In genomic region chr3:160245261-160245800, GRCh38 we compare ENCODE assay signal across 28 cellular contexts. TPM values are rescaled to one million over a fixed set of nuclear protein-coding genes. Genes with fewer than 3 reads are reported as not detected.
"Had no signal": no experiment of that assay in that cellular context is flagged by ENCODE, and none has a peak within 500 bp of the region (broad histone marks: within the 10 kb centered on the region; RNA-seq: fewer than 3 reads in every experiment).

No MANE protein-coding gene starts in this region.

- H3K36me3 ChIP-seq: adrenal gland, left ventricle myocardium inferior, neutrophil, ovary, right lobe of liver, thoracic aorta, upper lobe of left lung had no signal

- H3K4me3 Mint-ChIP-seq: activated CD4-positive, alpha-beta T cell treated with anti-CD3 and anti-CD28 coated beads, Interleukin-2, amount 10 ng/mL, durations not matched to agents 7 days and 5 days; activated CD8-positive, alpha-beta T cell treated with anti-CD3 and anti-CD28 coated beads for 36 hours; nephron; stimulated activated effector memory CD8-positive, alpha-beta T cell treated with anti-CD3 and anti-CD28 coated beads, Interleukin-12 subunit alpha, Interleukin-12 subunit beta, amount 100 ng/mL, for 72 hours; stimulated activated naive CD8-positive, alpha-beta T cell treated with anti-CD3 and anti-CD28 coated beads, Interleukin-15, Interleukin-2, amounts not matched to agents 100 ng/mL and 50 ng/mL, for 24 hours; T-helper 1 cell treated with Interleukin-12 subunit alpha and Interleukin-12 subunit beta and Interleukin-4 antibody, amounts not matched to agents 30 μg/mL and 1 μg/mL, for 36 hours had no signal

- H3K27me3 ChIP-seq: adrenal gland, neutrophil, ovary, right lobe of liver, upper lobe of left lung had no signal

- H3K27ac Mint-ChIP-seq: activated CD4-positive, alpha-beta T cell treated with anti-CD3 and anti-CD28 coated beads, Interleukin-2, amount 10 ng/mL, durations not matched to agents 7 days and 5 days; activated CD8-positive, alpha-beta T cell treated with anti-CD3 and anti-CD28 coated beads for 36 hours; activated naive CD4-positive, alpha-beta T cell treated with anti-CD3 and anti-CD28 coated beads, Interleukin-2, amount 50 U/mL, for 72 hours; activated T-helper 2 cell treated with anti-CD3 and anti-CD28 coated beads, Interferon-gamma antibody, Interleukin-2, Interleukin-4, amounts not matched to agents 10 μg/mL and 5 μg/mL and 100 μg/mL, durations not matched to agents 14 hours and 24 hours and 36 hours; nephron; progenitor cell of endocrine pancreas; stimulated activated effector memory CD8-positive, alpha-beta T cell treated with anti-CD3 and anti-CD28 coated beads, Interleukin-12 subunit alpha, Interleukin-12 subunit beta, amount 100 ng/mL, for 72 hours; stimulated activated naive CD8-positive, alpha-beta T cell treated with anti-CD3 and anti-CD28 coated beads, Interleukin-15, Interleukin-2, amounts not matched to agents 100 ng/mL and 50 ng/mL, for 24 hours; T-helper 1 cell treated with Interleukin-12 subunit alpha and Interleukin-12 subunit beta and Interleukin-4 antibody, amounts not matched to agents 30 μg/mL and 1 μg/mL, for 36 hours had no signal

- H3K4me1 Mint-ChIP-seq: activated CD4-positive, alpha-beta T cell treated with anti-CD3 and anti-CD28 coated beads, Interleukin-2, amount 10 ng/mL, durations not matched to agents 7 days and 5 days; nephron; stimulated activated effector memory CD8-positive, alpha-beta T cell treated with anti-CD3 and anti-CD28 coated beads, Interleukin-12 subunit alpha, Interleukin-12 subunit beta, amount 100 ng/mL, for 72 hours had no signal

- H3K27ac ChIP-seq: adrenal gland, left ventricle myocardium inferior, neutrophil, ovary, right lobe of liver, skin epidermis, thoracic aorta, upper lobe of left lung had no signal

- H3K4me3 ChIP-seq: adrenal gland, left ventricle myocardium inferior, ovary, right lobe of liver, skin epidermis, thoracic aorta, upper lobe of left lung had no signal

- H3K9me3 ChIP-seq: adrenal gland, neutrophil, ovary, right lobe of liver, thoracic aorta, upper lobe of left lung had no signal

- H3K36me3 Mint-ChIP-seq: stimulated activated effector memory CD8-positive, alpha-beta T cell treated with anti-CD3 and anti-CD28 coated beads, Interleukin-12 subunit alpha, Interleukin-12 subunit beta, amount 100 ng/mL, for 72 hours had no signal

- DNase-seq: activated CD4-positive, alpha-beta T cell treated with anti-CD3 and anti-CD28 coated beads, Interleukin-2, amount 10 ng/mL, durations not matched to agents 7 days and 5 days; activated CD4-positive, CD25-positive, alpha-beta regulatory T cell treated with anti-CD3 and anti-CD28 coated beads, Interleukin-2, amount 50 U/mL, for 72 hours; activated CD8-positive, alpha-beta T cell treated with anti-CD3 and anti-CD28 coated beads for 36 hours; activated naive CD4-positive, alpha-beta T cell; activated T-cell treated with anti-CD3 and anti-CD28 coated beads, Interleukin-2, amount 50 U/mL, for 48 hours; adrenal gland; aorta; central memory CD4-positive, alpha-beta T cell; foreskin melanocyte; left ventricle myocardium inferior; ovary; right lobe of liver; stimulated activated CD4-positive, alpha-beta T cell treated with anti-CD3 and anti-CD28 coated beads, Interleukin-4, amount 100 ng/mL, for 24 hours had no signal

- ATAC-seq: activated CD8-positive, alpha-beta T cell treated with anti-CD3 and anti-CD28 coated beads for 36 hours; activated naive CD4-positive, alpha-beta T cell treated with anti-CD3 and anti-CD28 coated beads, Interleukin-2, amount 50 U/mL, for 72 hours; esophagus mucosa; right lobe of liver; stimulated activated effector memory CD8-positive, alpha-beta T cell treated with anti-CD3 and anti-CD28 coated beads, Interleukin-12 subunit alpha, Interleukin-12 subunit beta, amount 100 ng/mL, for 72 hours had no signal

- H3K4me1 ChIP-seq: adrenal gland, left ventricle myocardium inferior, right lobe of liver, upper lobe of left lung had no signal

- H3K9me3 Mint-ChIP-seq: activated CD4-positive, alpha-beta T cell treated with anti-CD3 and anti-CD28 coated beads, Interleukin-2, amount 10 ng/mL, durations not matched to agents 7 days and 5 days; activated T-helper 2 cell treated with anti-CD3 and anti-CD28 coated beads, Interferon-gamma antibody, Interleukin-2, Interleukin-4, amounts not matched to agents 10 μg/mL and 5 μg/mL and 100 μg/mL, durations not matched to agents 14 hours and 24 hours and 36 hours; stimulated activated effector memory CD8-positive, alpha-beta T cell treated with anti-CD3 and anti-CD28 coated beads, Interleukin-12 subunit alpha, Interleukin-12 subunit beta, amount 100 ng/mL, for 72 hours; stimulated activated naive CD8-positive, alpha-beta T cell treated with anti-CD3 and anti-CD28 coated beads, Interleukin-15, Interleukin-2, amounts not matched to agents 100 ng/mL and 50 ng/mL, for 24 hours; T-helper 1 cell treated with Interleukin-12 subunit alpha and Interleukin-12 subunit beta and Interleukin-4 antibody, amounts not matched to agents 30 μg/mL and 1 μg/mL, for 36 hours had no signal

- H3K27me3 Mint-ChIP-seq: progenitor cell of endocrine pancreas had no signal

RNA-seq across cellular contexts. Expression of gene C3orf80, which starts 20.1 kb away (rescaled TPM):
- total RNA-seq: activated CD4-positive, alpha-beta T cell treated with anti-CD3 and anti-CD28 coated beads, Interleukin-2, amount 10 ng/mL, durations not matched to agents 7 days and 5 days; endothelial cell of umbilical vein; lung microvascular endothelial cell; renal cortical epithelial cell had no signal
